1 cellular context compared by ENCODE assay signal in genomic region chr5:90409318-90410177, GRCh38.
TF ChIP-seq lines count a peak whose summit lies in the region.

TSS of gene CETN3 (minus strand) at chr5:90409756. CDS start at chr5:90409661, 95 bp downstream.

TF ChIP-seq in K562, 482 proteins besides CTCF, POLR2A, EP300 and RAD21 (continued from another document and continues in another):
- no peak for TF ChIP-seq RERE (CRISPR knock-in tag; IDR thresholded peaks at IDR 0.05; ENCODE audit: borderline replicate concordance)
- TF ChIP-seq ETV6 (IDR thresholded peaks at IDR 0.05; ENCODE audit: borderline replicate concordance in 1 of 2, low read depth in 2 of 2, low read length in 1 of 2): no peak
- no peak for TF ChIP-seq ETV6 (CRISPR knock-in tag; IDR thresholded peaks at IDR 0.05; ENCODE audit: borderline replicate concordance)
- peak; percentile 89; the same call in 1 of the 2 replicates for TF ChIP-seq ZNF511 (CRISPR knock-in tag; IDR thresholded peaks at IDR 0.05)
- TF ChIP-seq SIRT6 (IDR thresholded peaks at IDR 0.05; ENCODE audit: low read depth, low read length): peak; percentile 85
- TF ChIP-seq ZNF644 (tag; IDR thresholded peaks at IDR 0.05; ENCODE audit: low read depth): no peak
- TF ChIP-seq ZC3H11A (IDR thresholded peaks at IDR 0.05; ENCODE audit: low read depth, low read length): no peak
- TF ChIP-seq SMARCB1 (IDR thresholded peaks at IDR 0.05; ENCODE audit: insufficient read length, low read depth): peak; percentile 49
- TF ChIP-seq E2F8 (IDR thresholded peaks at IDR 0.05; ENCODE audit: low read depth, partially characterized antibody): peak; percentile 24
- no peak for TF ChIP-seq FOXA1 (IDR thresholded peaks at IDR 0.05; ENCODE audit: borderline replicate concordance)
- TF ChIP-seq LCOR (CRISPR knock-in tag; IDR thresholded peaks at IDR 0.05): peak; percentile 87
- no peak for TF ChIP-seq CBX2 (IDR thresholded peaks at IDR 0.05; ENCODE audit: insufficient read depth, low read length, poor library complexity, severe bottlenecking)
- TF ChIP-seq ID3 (CRISPR knock-in tag; IDR thresholded peaks at IDR 0.05): no peak
- no peak for TF ChIP-seq ID3 (tag; IDR thresholded peaks at IDR 0.05)
- no peak for TF ChIP-seq CEBPB (tag; IDR thresholded peaks at IDR 0.05)
- peak; percentile 8 to 15; a peak in 1 of 4 replicates for TF ChIP-seq TBL1XR1 (IDR thresholded peaks at IDR 0.05; ENCODE audit: low read length in 2 of 2)
- TF ChIP-seq NR4A1 (CRISPR knock-in tag; IDR thresholded peaks at IDR 0.05): peak; percentile 19; the same call in 1 of the 2 replicates
- no peak for TF ChIP-seq NR4A1 (tag; IDR thresholded peaks at IDR 0.05)
- no peak for TF ChIP-seq NR0B1 (IDR thresholded peaks at IDR 0.05; ENCODE audit: partially characterized antibody)
- TF ChIP-seq FOXP4 (CRISPR knock-in tag; IDR thresholded peaks at IDR 0.05; ENCODE audit: borderline replicate concordance): no peak
- peak; percentile 52; the same call in 1 of the 2 replicates for TF ChIP-seq ZNF324 (CRISPR knock-in tag; IDR thresholded peaks at IDR 0.05)
- no peak for TF ChIP-seq ZNF668 (CRISPR knock-in tag; IDR thresholded peaks at IDR 0.05)
- no peak for TF ChIP-seq ZNF280A (IDR thresholded peaks at IDR 0.05; ENCODE audit: low read depth, partially characterized antibody)
- peak; percentile 61; the same call in 1 of the 2 replicates for TF ChIP-seq JUND (IDR thresholded peaks at IDR 0.05; ENCODE audit: borderline replicate concordance, low read depth, low read length)
- no peak; the same call in 2 of the 3 replicates for TF ChIP-seq JUND (tag; IDR thresholded peaks at IDR 0.05; ENCODE audit: borderline replicate concordance, low read depth, low read length)
- TF ChIP-seq ZZZ3 (IDR thresholded peaks at IDR 0.05): 0 out of 2 replicates have a peak, but pooled peaks have one; percentile 25
- peak; percentile 53; the same call in 1 of the 2 replicates for TF ChIP-seq KLF6 (CRISPR knock-in tag; IDR thresholded peaks at IDR 0.05; ENCODE audit: borderline replicate concordance)
- TF ChIP-seq MED1 (CRISPR knock-in tag; IDR thresholded peaks at IDR 0.05; ENCODE audit: borderline replicate concordance): no peak
- no peak for TF ChIP-seq CBFA2T2 (conservative IDR thresholded peaks at IDR 0.05)
- TF ChIP-seq IFI16 (CRISPR knock-in tag; IDR thresholded peaks at IDR 0.05): no peak
